ENCODE assay signal across 19 cellular contexts in the genomic region with DNA sequence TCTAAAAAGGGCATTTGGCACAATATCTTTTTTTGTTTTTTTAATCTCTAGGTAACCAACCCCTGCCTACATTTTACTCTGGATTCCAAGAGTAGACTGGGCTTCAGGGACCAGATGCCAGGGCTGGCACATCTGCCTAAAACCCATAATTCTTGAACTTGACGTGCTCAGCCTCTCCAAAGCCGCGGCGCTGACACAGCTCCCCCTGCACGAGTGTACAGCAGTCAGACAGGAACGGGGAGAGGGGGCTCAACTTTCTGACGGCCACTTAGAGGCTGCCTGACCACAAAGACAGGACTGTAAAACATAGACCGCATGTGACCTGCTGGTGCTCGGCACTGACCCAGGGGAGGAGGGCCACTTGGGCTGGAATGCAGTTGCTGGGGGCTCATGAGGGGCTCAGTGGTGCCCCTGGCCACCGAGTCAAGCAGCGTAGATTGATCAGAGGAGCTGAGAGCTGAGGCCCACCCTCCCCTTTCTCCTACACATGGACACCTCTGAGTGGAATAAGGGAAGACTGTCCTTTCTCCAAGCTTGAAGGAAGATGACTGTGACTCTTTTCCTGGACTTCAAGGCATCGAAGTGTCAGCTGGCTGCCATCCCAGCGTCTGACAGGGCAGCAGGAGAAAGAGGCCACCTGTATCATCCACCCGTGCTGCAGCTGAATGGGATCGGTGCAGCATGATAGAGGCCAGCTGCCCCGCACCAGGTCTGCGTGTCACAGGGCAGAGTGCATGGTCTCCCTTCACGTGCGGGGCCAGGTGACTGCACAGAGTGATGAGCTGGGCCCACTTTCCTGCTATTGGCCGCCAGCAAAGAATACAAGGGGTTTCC.
DNase-seq lines count a peak whose midpoint lies in the region; ATAC-seq and TF ChIP-seq lines count a peak whose summit lies in the region.
"Had no signal": no experiment of that assay in that cellular context is flagged by ENCODE, and none has a peak within 500 bp of the region (broad histone marks: within the 10 kb centered on the region; RNA-seq: fewer than 3 reads in every experiment).

No MANE protein-coding gene starts in this region.

- H3K36me3 Mint-ChIP-seq in endodermal cell (ENCODE audit: low read depth), result no peaks in the 10 kb centered on the region
- H3K36me3 Mint-ChIP-seq in neural crest cell (ENCODE audit: low read depth), result no peaks in the 10 kb centered on the region
- no peaks in the 10 kb centered on the region for H3K36me3 Mint-ChIP-seq in type B pancreatic cell

- DNase-seq in NCI-H526 treated with DMSO at 0.1 percent for 48 hours (lab: John Stamatoyannopoulos, UW), result peak; percentile 30
- no peak for DNase-seq in NCI-H526 (lab: John Stamatoyannopoulos, UW)
- no peak for DNase-seq in endodermal cell
- no peak for DNase-seq in neural crest cell (ENCODE audit: low read depth, low spot score)
- DNase-seq in type B pancreatic cell (ENCODE audit: extremely low spot score, unreplicated experiment), result no peak
- no peak for DNase-seq in SW480 (ENCODE audit: low spot score)
- DNase-seq in mesenteric fat pad (ENCODE audit: low spot score), result no peak
- DNase-seq: 8988T; activated effector memory CD4-positive, alpha-beta T cell treated with Interleukin-2 at 50 U/mL for 16 hours; DMS79; KG1; PC-9; SW 1271 had no signal

- H3K9me3 Mint-ChIP-seq in endodermal cell (no peaks in the 10 kb centered on the region), neural crest cell (no peaks in the 10 kb centered on the region), type B pancreatic cell (no peaks in the 10 kb centered on the region)
- H3K9me3 Mint-ChIP-seq: activated CD8-positive, alpha-beta T cell treated with anti-CD3 and anti-CD28 coated beads for 36 hours had no signal

- H3K27ac ChIP-seq in endodermal cell (ENCODE audit: low read depth, low read length), result peak overlapping the region; percentile 20
- H3K27ac ChIP-seq: PC-9, prostate gland, suprapubic skin had no signal

- no peak for ATAC-seq in HG02884 (IDR thresholded peaks at IDR 0.05; ENCODE audit: unreplicated experiment)
- ATAC-seq: activated CD8-positive, alpha-beta T cell treated with anti-CD3 and anti-CD28 coated beads for 36 hours had no signal

- H3K4me3 ChIP-seq in endodermal cell (ENCODE audit: low read length), result no peak overlapping the region
- H3K4me3 ChIP-seq: body of pancreas, PC-9, prostate gland, suprapubic skin had no signal

- H3K27me3 Mint-ChIP-seq in endodermal cell (ENCODE audit: insufficient read depth), result peaks cover 28% of the 10 kb centered on the region
- H3K27me3 Mint-ChIP-seq in neural crest cell (ENCODE audit: low read depth), result peaks cover 2% of the 10 kb centered on the region
- peaks cover 9% of the 10 kb centered on the region for H3K27me3 Mint-ChIP-seq in type B pancreatic cell

- no peak overlapping the region for H3K9ac ChIP-seq in endodermal cell (ENCODE audit: extremely low read depth, low read length, poor library complexity, severe bottlenecking)

- no peaks in the 10 kb centered on the region for H3K36me3 ChIP-seq in endodermal cell (ENCODE audit: control insufficient read depth, insufficient read depth, low read length)
- H3K36me3 ChIP-seq: prostate gland, suprapubic skin had no signal

- H3K27ac Mint-ChIP-seq in endodermal cell (no peak overlapping the region), neural crest cell (ENCODE audit: unreplicated experiment) (peak overlapping the region; percentile 57), type B pancreatic cell (no peak overlapping the region)
- H3K27ac Mint-ChIP-seq: activated CD8-positive, alpha-beta T cell treated with anti-CD3 and anti-CD28 coated beads for 36 hours had no signal

- H3K4me3 Mint-ChIP-seq in endodermal cell (no peak overlapping the region), neural crest cell (no peak overlapping the region), type B pancreatic cell (peak overlapping the region; percentile 65)
- H3K4me3 Mint-ChIP-seq: activated CD8-positive, alpha-beta T cell treated with anti-CD3 and anti-CD28 coated beads for 36 hours had no signal

- H3K4me1 Mint-ChIP-seq in endodermal cell (peaks cover 32% of the 10 kb centered on the region), neural crest cell (peaks cover 34% of the 10 kb centered on the region), type B pancreatic cell (ENCODE audit: unreplicated experiment) (peaks cover 10% of the 10 kb centered on the region)

- H3K27me3 ChIP-seq in endodermal cell (ENCODE audit: control insufficient read depth, insufficient read depth, low read length, poor library complexity, severe bottlenecking), result no peaks in the 10 kb centered on the region
- H3K27me3 ChIP-seq: body of pancreas, dorsolateral prefrontal cortex, suprapubic skin had no signal

- no peaks in the 10 kb centered on the region for H3K9me3 ChIP-seq in endodermal cell (ENCODE audit: control insufficient read depth, low read length)
- H3K9me3 ChIP-seq: body of pancreas, prostate gland, suprapubic skin had no signal

- 85 to 91% methylated on average over 12 to 20 of the region's 20 CpGs for WGBS in endodermal cell (ENCODE audit: insufficient coverage in 1 of 2, insufficient read length in 1 of 2), 2 experiments

- H3K4me1 ChIP-seq in endodermal cell (ENCODE audit: control insufficient read depth, insufficient read depth, low read length), result peaks cover 3% of the 10 kb centered on the region
- H3K4me1 ChIP-seq: prostate gland had no signal

- TF ChIP-seq CTCF in endodermal cell (conservative IDR thresholded peaks at IDR 0.05) (no peak), neural crest cell (conservative IDR thresholded peaks at IDR 0.05) (no peak), type B pancreatic cell (conservative IDR thresholded peaks at IDR 0.05) (no peak)
